Comparison of ENCODE assay signal across 1 cellular context in genomic region chr2:128614907-128615306, GRCh38.
TF ChIP-seq lines count a peak whose summit lies in the region.

No MANE protein-coding gene starts in this region.

TF ChIP-seq in HEK293, 187 proteins besides CTCF, POLR2A, EP300 and RAD21 (continued from another document):
- TF ChIP-seq ZNF280D (tag by site-specific recombination; IDR thresholded peaks at IDR 0.05), result 0 out of 2 replicates have a peak, but pooled peaks have one; percentile 53
